ENCODE assay signal across 15 cellular contexts in the genomic region with DNA sequence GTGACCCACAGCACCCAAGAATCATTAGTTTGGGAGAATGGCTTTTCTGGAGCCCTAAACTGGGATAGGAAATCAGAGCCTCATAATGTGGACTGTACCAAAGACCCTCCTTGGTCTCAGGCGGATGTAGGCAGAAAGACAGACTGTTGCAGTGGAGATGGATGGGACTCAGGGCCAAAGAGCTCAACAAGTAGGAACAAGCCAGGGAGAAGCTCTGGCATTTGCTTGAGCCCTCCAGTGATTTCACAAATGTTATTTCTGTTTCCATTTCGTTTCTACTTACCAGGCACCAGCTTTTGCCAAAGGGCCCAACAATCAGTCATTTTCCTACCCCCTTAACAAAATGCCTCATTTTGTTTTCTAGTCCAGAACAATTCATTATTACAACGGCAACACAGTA.
"Had no signal": no experiment of that assay in that cellular context is flagged by ENCODE, and none has a peak within 500 bp of the region (broad histone marks: within the 10 kb centered on the region; RNA-seq: fewer than 3 reads in every experiment).

No MANE protein-coding gene starts in this region.

- H3K27ac ChIP-seq: cardiac muscle cell, left lung, upper lobe of left lung had no signal

- H3K27me3 ChIP-seq: cardiac muscle cell, left lung, upper lobe of left lung had no signal

- ATAC-seq: activated CD4-positive, CD25-positive, alpha-beta regulatory T cell treated with anti-CD3 and anti-CD28 coated beads, Interleukin-2, amount 50 U/mL, for 24 hours; activated T-cell treated with anti-CD3 and anti-CD28 coated beads, Interleukin-2, amount 50 U/mL, for 72 hours; left lung; stimulated activated naive CD8-positive, alpha-beta T cell treated with anti-CD3 and anti-CD28 coated beads, Interleukin-15, Interleukin-2, amounts not matched to agents 100 U/mL and 50 U/mL, for 24 hours had no signal

- H3K36me3 ChIP-seq: cardiac muscle cell, left lung, upper lobe of left lung had no signal

- DNase-seq: activated CD4-positive, alpha-beta T cell treated with anti-CD3 and anti-CD28 coated beads, Interleukin-2, amount 50 U/mL, for 1 hour; activated CD8-positive, alpha-beta memory T cell treated with anti-CD3 and anti-CD28 coated beads, Interleukin-2, amount 50 U/mL, for 4 hours; activated effector memory CD4-positive, alpha-beta T cell treated with anti-CD3 and anti-CD28 coated beads, Interleukin-2, amount 50 U/mL, for 16 hours; activated naive CD4-positive, alpha-beta T cell treated with anti-CD3 and anti-CD28 coated beads, Interleukin-2, amount 50 U/mL, for 16 hours; activated T-cell treated with anti-CD3 and anti-CD28 coated beads, Interleukin-2, amount 50 U/mL, for 72 hours; dermis blood vessel endothelial cell; effector memory CD4-positive, alpha-beta T cell; foreskin melanocyte; head of caudate nucleus; kidney; left lung; stimulated activated naive CD8-positive, alpha-beta T cell treated with anti-CD3 and anti-CD28 coated beads, Interleukin-15, Interleukin-2, amounts not matched to agents 100 U/mL and 50 U/mL, for 24 hours; upper lobe of left lung had no signal

- H3K9me3 ChIP-seq: left lung, upper lobe of left lung had no signal

- H3K4me1 ChIP-seq: left lung, upper lobe of left lung had no signal

- H3K4me3 ChIP-seq: cardiac muscle cell, left lung, upper lobe of left lung had no signal
